ENCODE assay signal across 17 cellular contexts in the genomic region with DNA sequence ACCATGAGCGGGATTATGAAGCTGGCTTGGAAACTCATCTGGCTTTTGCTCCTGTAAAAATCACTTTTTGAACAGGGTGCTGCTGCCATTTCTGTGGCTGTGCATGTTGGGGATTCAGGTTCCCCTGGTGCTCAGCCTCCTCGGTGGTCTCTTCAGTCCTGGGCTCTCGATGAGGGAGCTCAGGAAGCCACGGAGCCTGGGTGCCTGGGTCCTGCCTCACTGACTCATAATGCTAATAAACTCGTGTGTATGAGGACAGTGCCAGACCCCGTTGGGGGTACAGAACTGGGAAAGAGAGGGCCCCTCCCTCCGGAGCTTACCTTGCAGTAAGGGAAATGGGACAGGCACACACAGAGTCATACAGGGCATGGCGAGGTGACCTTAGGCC. TPM values are rescaled to one million over a fixed set of nuclear protein-coding genes. Genes with fewer than 3 reads are reported as not detected.
A peak's percentile ranks its signal among the peaks of the same experiment; 100 is the strongest.
DNase-seq lines count a peak whose midpoint lies in the region; ATAC-seq, FAIRE-seq and TF ChIP-seq lines count a peak whose summit lies in the region.
"Had no signal": no experiment of that assay in that cellular context is flagged by ENCODE, and none has a peak within 500 bp of the region (broad histone marks: within the 10 kb centered on the region; RNA-seq: fewer than 3 reads in every experiment).

No MANE protein-coding gene starts in this region.

- 22 to 24% methylated on average over 8 of the region's 8 CpGs for WGBS in pancreas, 2 donors

- H3K27ac Mint-ChIP-seq in glutamatergic neuron (ENCODE audit: unreplicated experiment), result peak overlapping the region; percentile 67
- H3K27ac Mint-ChIP-seq: stimulated activated naive CD8-positive, alpha-beta T cell treated with anti-CD3 and anti-CD28 coated beads, Interleukin-15, amount 100 ng/mL, for 72 hours; T-helper 2 cell treated with Interferon-gamma antibody and Interleukin-4, amounts not matched to agents 5 μg/mL and 100 μg/mL, for 36 hours had no signal

- H3K9me3 ChIP-seq in pancreas, result no peaks in the 10 kb centered on the region

- H3K36me3 ChIP-seq in pancreas, result peaks cover 0 to 7% (median 0%) of the 10 kb centered on the region in 3 donors

- TF ChIP-seq CTCF in C4-2B (conservative IDR thresholded peaks at IDR 0.05) (no peak), glutamatergic neuron (IDR thresholded peaks at IDR 0.05; ENCODE audit: partially characterized antibody, unreplicated experiment) (no peak), pancreas (IDR thresholded peaks at IDR 0.05) (no peak)

- intact Hi-C loops in pancreas (cut with DNase I), result no loop called here

- DNase-seq in NCI-H69 (lab: John Stamatoyannopoulos, UW) (peak; percentile 49), glutamatergic neuron (no peak), pancreas (peak in 1 of 6 donors; percentile 46), NCI-H82 (lab: John Stamatoyannopoulos, UW) (no peak), NCI-H446 (lab: John Stamatoyannopoulos, UW) (no peak), HuH-7.5 (ENCODE audit: low spot score) (no peak)
- DNase-seq: activated CD4-positive, alpha-beta T cell treated with anti-CD3 and anti-CD28 coated beads for 1 hour; cortex of kidney; GF-D8; HCEC 1CT; NCI-H1694; stimulated activated CD4-positive, alpha-beta T cell treated with anti-CD3 and anti-CD28 coated beads, Interleukin-12 subunit alpha, Interleukin-12 subunit beta, amount 100 ng/mL, for 4 hours; stimulated activated naive CD8-positive, alpha-beta T cell treated with anti-CD3 and anti-CD28 coated beads, Interleukin-15, amount 100 ng/mL, for 72 hours had no signal

- H3K27ac ChIP-seq in C4-2B (peak overlapping the region; percentile 93), pancreas (peak overlapping the region; percentile 88 to 98 (median 92))

- FAIRE-seq in pancreas (lab: Jason Lieb, UNC), result no peak
- FAIRE-seq: astrocyte had no signal

- ATAC-seq in pancreas (peak in 2 of 4 donors; percentile 0 to 1), HG02870 (IDR thresholded peaks at IDR 0.05; ENCODE audit: unreplicated experiment) (no peak)
- ATAC-seq: stimulated activated naive CD8-positive, alpha-beta T cell treated with anti-CD3 and anti-CD28 coated beads, Interleukin-15, amount 100 ng/mL, for 72 hours had no signal

- peak overlapping the region in 3 of 4 donors; percentile 2 to 25 (median 23) for H3K4me3 ChIP-seq in pancreas

- peaks cover 21% of the 10 kb centered on the region for H3K9me3 Mint-ChIP-seq in glutamatergic neuron (ENCODE audit: unreplicated experiment)
- H3K9me3 Mint-ChIP-seq: T-helper 2 cell treated with Interferon-gamma antibody and Interleukin-4, amounts not matched to agents 5 μg/mL and 100 μg/mL, for 36 hours had no signal

- H3K27me3 Mint-ChIP-seq in glutamatergic neuron (ENCODE audit: unreplicated experiment), result peaks cover 9% of the 10 kb centered on the region
- H3K27me3 Mint-ChIP-seq: stimulated activated naive CD8-positive, alpha-beta T cell treated with anti-CD3 and anti-CD28 coated beads, Interleukin-15, amount 100 ng/mL, for 72 hours had no signal

- H3K4me1 ChIP-seq in pancreas, result peaks cover 36 to 63% (median 38%) of the 10 kb centered on the region in 3 donors

- no peaks in the 10 kb centered on the region for H3K27me3 ChIP-seq in pancreas

- peaks cover 49% of the 10 kb centered on the region for H3K4me1 Mint-ChIP-seq in glutamatergic neuron (ENCODE audit: low read depth, unreplicated experiment)

- H3K4me3 Mint-ChIP-seq in glutamatergic neuron (ENCODE audit: unreplicated experiment), result peak overlapping the region; percentile 48
- H3K4me3 Mint-ChIP-seq: stimulated activated naive CD8-positive, alpha-beta T cell treated with anti-CD3 and anti-CD28 coated beads, Interleukin-15, amount 100 ng/mL, for 72 hours; T-helper 2 cell treated with Interferon-gamma antibody and Interleukin-4, amounts not matched to agents 5 μg/mL and 100 μg/mL, for 36 hours had no signal

- H3K36me3 Mint-ChIP-seq in glutamatergic neuron (ENCODE audit: unreplicated experiment), result peaks cover 9% of the 10 kb centered on the region

RNA-seq across cellular contexts. Expression of a gene that starts 5.8 kb away (rescaled TPM):
- total RNA-seq in glutamatergic neuron (ENCODE audit: unreplicated experiment), result 41.9 TPM
- total RNA-seq in pancreas, result 100 to 1,000 TPM in 1 of 6 donors, 10 to 100 TPM in 5; 61.2 to 106 (median 84.1) TPM
- 100 to 1,000 TPM; 129 to 169 TPM for polyA plus RNA-seq in pancreas
